ENCODE assay signal across 8 cellular contexts in genomic region chr20:31739550-31739863, GRCh38. TPM values are rescaled to one million over a fixed set of nuclear protein-coding genes. Genes with fewer than 3 reads are reported as not detected.
DNase-seq lines count a peak whose midpoint lies in the region.
"Had no signal": no experiment of that assay in that cellular context is flagged by ENCODE, and none has a peak within 500 bp of the region (broad histone marks: within the 10 kb centered on the region; RNA-seq: fewer than 3 reads in every experiment).

No MANE protein-coding gene starts in this region.

- in situ Hi-C loops in GM23248 (cut with MboI), result no loop called here

- peaks cover 20% of the 10 kb centered on the region for H3K36me3 Mint-ChIP-seq in activated T-cell treated with anti-CD3 and anti-CD28 coated beads, Interleukin-2, amount 50 U/mL, for 24 hours (ENCODE audit: low read depth)

- H4K20me1 ChIP-seq in GM23248 (ENCODE audit: insufficient read depth), result no peaks in the 10 kb centered on the region

- no peaks in the 10 kb centered on the region for H3F3A ChIP-seq in GM23248 (ENCODE audit: insufficient read depth)

- H3K9me3 ChIP-seq in GM23248 (ENCODE audit: low read depth) (no peaks in the 10 kb centered on the region), SK-N-MC (ENCODE audit: low read depth, low read length) (no peaks in the 10 kb centered on the region), iPS-18c (ENCODE audit: control insufficient read depth, insufficient read depth, low read length) (no peaks in the 10 kb centered on the region), thymus (ENCODE audit: control insufficient read depth) (no peaks in the 10 kb centered on the region)

- H3K4me1 Mint-ChIP-seq in activated T-cell treated with anti-CD3 and anti-CD28 coated beads, Interleukin-2, amount 50 U/mL, for 24 hours (ENCODE audit: low read depth), result peaks cover 3% of the 10 kb centered on the region

- H3K4me3 Mint-ChIP-seq in activated T-cell treated with anti-CD3 and anti-CD28 coated beads, Interleukin-2, amount 50 U/mL, for 24 hours, result no peak overlapping the region
- H3K4me3 Mint-ChIP-seq: activated CD4-positive, alpha-beta memory T cell treated with anti-CD3 and anti-CD28 coated beads, Interleukin-2, amount 10 ng/mL, durations not matched to agents 7 days and 5 days had no signal

- H3K9ac ChIP-seq in GM23248, result peak overlapping the region; percentile 90
- H3K9ac ChIP-seq in SK-N-MC (ENCODE audit: insufficient read length), result peak overlapping the region; percentile 84

- H3K36me3 ChIP-seq in GM23248 (ENCODE audit: low read depth) (no peaks in the 10 kb centered on the region), SK-N-MC (ENCODE audit: insufficient read depth, low read length) (peaks cover 26% of the 10 kb centered on the region), thymus (ENCODE audit: control insufficient read depth, insufficient read depth) (peaks cover 3% of the 10 kb centered on the region)

- H3K27ac ChIP-seq in GM23248 (peak overlapping the region; percentile 66), SK-N-MC (peak overlapping the region; percentile 69), thymus (ENCODE audit: low read depth) (no peak overlapping the region)

- H3K9me2 ChIP-seq in GM23248 (ENCODE audit: insufficient read depth), result no peaks in the 10 kb centered on the region

- H3K79me2 ChIP-seq in GM23248 (ENCODE audit: insufficient read depth), result peaks cover 54% of the 10 kb centered on the region

- no peaks in the 10 kb centered on the region for H3K27me3 ChIP-seq in GM23248 (replicated peaks; ENCODE audit: insufficient read depth)
- H3K27me3 ChIP-seq in thymus (ENCODE audit: control insufficient read depth, insufficient read depth), result no peaks in the 10 kb centered on the region

- H3K4me3 ChIP-seq in GM23248, result peak overlapping the region; percentile 86
- peak overlapping the region; percentile 79 for H3K4me3 ChIP-seq in SK-N-MC
- H3K4me3 ChIP-seq in iPS-18c (ENCODE audit: insufficient read depth, low read depth, low read length), result peak overlapping the region; percentile 95
- peak overlapping the region; percentile 71 for H3K4me3 ChIP-seq in thymus (ENCODE audit: low read length)

- H3K4me1 ChIP-seq in GM23248 (ENCODE audit: insufficient read depth), result peaks cover 11% of the 10 kb centered on the region; the same call in 1 of the 2 replicates
- peaks cover 8% of the 10 kb centered on the region for H3K4me1 ChIP-seq in thymus (ENCODE audit: control insufficient read depth, insufficient read depth, low read length)

- H3K27ac Mint-ChIP-seq in activated T-cell treated with anti-CD3 and anti-CD28 coated beads, Interleukin-2, amount 50 U/mL, for 24 hours, result no peak overlapping the region
- H3K27ac Mint-ChIP-seq: activated CD4-positive, alpha-beta memory T cell treated with anti-CD3 and anti-CD28 coated beads, Interleukin-2, amount 10 ng/mL, durations not matched to agents 7 days and 5 days had no signal

- no peaks in the 10 kb centered on the region for H3K9me3 Mint-ChIP-seq in activated T-cell treated with anti-CD3 and anti-CD28 coated beads, Interleukin-2, amount 50 U/mL, for 24 hours
- H3K9me3 Mint-ChIP-seq: activated CD4-positive, alpha-beta memory T cell treated with anti-CD3 and anti-CD28 coated beads, Interleukin-2, amount 10 ng/mL, durations not matched to agents 7 days and 5 days had no signal

- H2AFZ ChIP-seq in GM23248, result peak overlapping the region; percentile 84

- H3K27me3 Mint-ChIP-seq in activated T-cell treated with anti-CD3 and anti-CD28 coated beads, Interleukin-2, amount 50 U/mL, for 24 hours, result no peaks in the 10 kb centered on the region
- H3K27me3 Mint-ChIP-seq: activated CD4-positive, alpha-beta memory T cell treated with anti-CD3 and anti-CD28 coated beads, Interleukin-2, amount 10 ng/mL, durations not matched to agents 7 days and 5 days had no signal

- 1 to 2% methylated on average over 11 of the region's 11 CpGs for WGBS in GM23248 (ENCODE audit: low coverage in 1 of 2, low lambda C conversion rate in 2 of 2, missing lambda C conversion rate in 2 of 2), 2 experiments
- under 1% methylated on average over 11 of the region's 11 CpGs for whole genome bisulfite sequencing in thymus

- DNase-seq in GM23248 (peak; percentile 21), SK-N-MC (ENCODE audit: low read depth, low spot score) (no peak), AG20443 (ENCODE audit: low spot score) (no peak), DMS114 treated with DMSO at 0.1 percent for 48 hours (lab: John Stamatoyannopoulos, UW; ENCODE audit: unreplicated experiment) (no peak)
- DNase-seq in activated T-cell treated with anti-CD3 and anti-CD28 coated beads, Interleukin-2, amount 50 U/mL, for 24 hours, result no peak

- peak overlapping the region; percentile 88 for H3K4me2 ChIP-seq in GM23248 (ENCODE audit: unreplicated experiment)

RNA-seq across cellular contexts. Expression of gene TPX2, which starts 0.4 kb away (rescaled TPM):
- 35.5 and 39.6 TPM in 2 replicates for total RNA-seq in GM23248 (2014; rRNA removed; shearing (Covaris generic))
- polyA plus RNA-seq in GM23248 (2016; fragmentation: Nextera tagmentation; extraction: Ambion mirVana) (37.6 and 37.7 TPM in 2 replicates), thymus (8.2 TPM)

RNA-seq across cellular contexts. Expression of gene BCL2L1, which starts 16.8 kb away (rescaled TPM):
- total RNA-seq in GM23248 (2014; rRNA removed; shearing (Covaris generic)), result 83.8 and 95.1 TPM in 2 replicates
- polyA plus RNA-seq in GM23248 (2016; fragmentation: Nextera tagmentation; extraction: Ambion mirVana), result 56.2 and 56.3 TPM in 2 replicates
- 58.3 TPM for polyA plus RNA-seq in thymus
